In genomic region chr10:21832751-21833150, GRCh38 we compare ENCODE assay signal across 17 cellular contexts.
DNase-seq lines count a peak whose midpoint lies in the region; ATAC-seq and TF ChIP-seq lines count a peak whose summit lies in the region.
"Had no signal": no experiment of that assay in that cellular context is flagged by ENCODE, and none has a peak within 500 bp of the region (broad histone marks: within the 10 kb centered on the region; RNA-seq: fewer than 3 reads in every experiment).

No MANE protein-coding gene starts in this region.

- no peaks in the 10 kb centered on the region for H3K27me3 ChIP-seq in IMR-90 (ENCODE audit: control insufficient read depth, insufficient read depth, low read length)
- H3K27me3 ChIP-seq in brain microvascular endothelial cell (replicated peaks): no peaks in the 10 kb centered on the region
- H3K27me3 ChIP-seq in tibial artery: no peaks in the 10 kb centered on the region
- H3K27me3 ChIP-seq: BE2C had no signal

- H2AFZ ChIP-seq in IMR-90 (replicated peaks; ENCODE audit: low read length, poor library complexity): no peak overlapping the region

- H3K4me1 ChIP-seq in IMR-90 (ENCODE audit: control insufficient read depth, insufficient read depth, low read length) (no peaks in the 10 kb centered on the region), tibial artery (no peaks in the 10 kb centered on the region)
- H3K4me1 ChIP-seq: BE2C had no signal

- H3K14ac ChIP-seq in IMR-90 (replicated peaks; ENCODE audit: low read depth, low read length): no peak overlapping the region

- H3K23ac ChIP-seq in IMR-90 (ENCODE audit: low read depth, low read length): no peak overlapping the region

- H3K79me1 ChIP-seq in IMR-90 (ENCODE audit: low read depth in 1 of 2, low read length in 2 of 2): no peaks in the 10 kb centered on the region

- H3K56ac ChIP-seq in IMR-90 (ENCODE audit: extremely low read depth, insufficient read depth, low read length): no peak overlapping the region

- dilution Hi-C loops in IMR-90 (cut with HindIII; ENCODE audit: low sequenced_read_pairs, unreplicated experiment): no loop called here

- peak; percentile 44 for ATAC-seq in IMR-90 (ENCODE audit: low read depth)
- no peak for ATAC-seq in GM18505 (IDR thresholded peaks at IDR 0.05; ENCODE audit: unreplicated experiment)
- ATAC-seq in HG03432 (IDR thresholded peaks at IDR 0.05; ENCODE audit: unreplicated experiment): no peak
- ATAC-seq: PC-3 had no signal

- no peak overlapping the region for H2BK20ac ChIP-seq in IMR-90 (ENCODE audit: low read depth, low read length)

- DNase-seq in AG08396 (ENCODE audit: low spot score) (peak; percentile 7), IMR-90 (no peak), brain microvascular endothelial cell (no peak), foreskin fibroblast (peak; percentile 1 to 3), tibial artery (no peak), anterior cingulate cortex (lab: John Stamatoyannopoulos, UW) (no peak)
- DNase-seq: BE2C; CD4-positive, CD25-positive, alpha-beta regulatory T cell; COR-L47; NCI-H1417 treated with DMSO at 0.1 percent for 48 hours; NCI-H1930; NCI-H345; NCI-H524 treated with DMSO at 0.1 percent for 48 hours; PC-3 had no signal

- intact Hi-C loops in IMR-90 (cut with micrococcal nuclease) (no loop called here), tibial artery (cut with DNase I; ENCODE audit: low total_unique reads) (no loop called here)

- TF ChIP-seq CTCF in IMR-90 (conservative IDR thresholded peaks at IDR 0.05; ENCODE audit: low read depth, low read length) (no peak), brain microvascular endothelial cell (IDR thresholded peaks at IDR 0.05; ENCODE audit: low read depth, low read length, missing control alignments) (no peak), foreskin fibroblast (IDR thresholded peaks at IDR 0.05; ENCODE audit: low read depth, low read length) (no peak), tibial artery (IDR thresholded peaks at IDR 0.05) (no peak)

- H4K91ac ChIP-seq in IMR-90 (ENCODE audit: insufficient read depth, low read depth, low read length): no peak overlapping the region

- no peaks in the 10 kb centered on the region for H3K36me3 ChIP-seq in IMR-90 (ENCODE audit: control insufficient read depth, insufficient read depth, low read length)
- H3K36me3 ChIP-seq in brain microvascular endothelial cell (replicated peaks): no peaks in the 10 kb centered on the region
- peaks cover 0 to 34% (median 33%) of the 10 kb centered on the region in 3 donors for H3K36me3 ChIP-seq in tibial artery
- H3K36me3 ChIP-seq: BE2C had no signal

- H2AK9ac ChIP-seq in IMR-90 (replicated peaks; ENCODE audit: low read depth, low read length, poor library complexity): no peak overlapping the region

- H4K8ac ChIP-seq in IMR-90 (ENCODE audit: low read depth in 2 of 2, low read length in 2 of 2): no peak overlapping the region

- H2BK15ac ChIP-seq in IMR-90 (ENCODE audit: low read depth, low read length): no peak overlapping the region

- TF ChIP-seq RAD21 in IMR-90 (IDR thresholded peaks at IDR 0.05; ENCODE audit: low read length): no peak

- peaks cover 17% of the 10 kb centered on the region for H3K9me3 ChIP-seq in IMR-90 (ENCODE audit: control insufficient read depth, insufficient read depth, low read length)
- H3K9me3 ChIP-seq in tibial artery: peaks cover 5 to 54% (median 22%) of the 10 kb centered on the region in 3 donors
- H3K9me3 ChIP-seq: BE2C had no signal

- H2BK5ac ChIP-seq in IMR-90 (ENCODE audit: low read depth, low read length, poor library complexity, severe bottlenecking): no peak overlapping the region

- H2AK5ac ChIP-seq in IMR-90 (ENCODE audit: low read depth, low read length): no peak overlapping the region

- H4K20me1 ChIP-seq in IMR-90 (ENCODE audit: insufficient read depth, low read length): no peaks in the 10 kb centered on the region

- H3K9me1 ChIP-seq in IMR-90 (ENCODE audit: insufficient read depth, low read length): no peaks in the 10 kb centered on the region

- H3K27ac ChIP-seq in IMR-90 (ENCODE audit: insufficient read depth, low read length) (no peak overlapping the region), brain microvascular endothelial cell (peak overlapping the region; percentile 80), tibial artery (no peak overlapping the region)
- H3K27ac ChIP-seq: KMS-11 had no signal

- no CpG with 5 or more reads among the region's 1 CpG for WGBS in IMR-90 (ENCODE audit: extremely low coverage in 2 of 2, insufficient read length in 1 of 2), 2 experiments

- no peak overlapping the region for H4K5ac ChIP-seq in IMR-90 (ENCODE audit: low read depth, low read length)

- POLR2A ChIA-PET in IMR-90 (lab: Charles Lee; ENCODE audit: unreplicated experiment): no interaction called here

- no peak overlapping the region; the same call in 1 of the 2 replicates for H3K18ac ChIP-seq in IMR-90 (ENCODE audit: low read depth, low read length)

- H3K4me2 ChIP-seq in IMR-90 (ENCODE audit: low read depth, low read length): no peak overlapping the region
- H3K4me2 ChIP-seq: KMS-11 had no signal

- CTCF ChIA-PET in IMR-90 (lab: Yijun Ruan, JAX): no interaction called here

- no peak for TF ChIP-seq POLR2A in IMR-90 (IDR thresholded peaks at IDR 0.05; ENCODE audit: low read depth, low read length)
- no peak for TF ChIP-seq POLR2A in GM18505 (IDR thresholded peaks at IDR 0.05; ENCODE audit: borderline replicate concordance, extremely low read depth, insufficient read depth, insufficient read length)

- BruUV-seq in IMR-90 (replicated peaks; lab: Mats Ljungman, UMichigan): no TSS peak

- H3K9ac ChIP-seq in IMR-90 (ENCODE audit: low read depth, low read length): no peak overlapping the region
- H3K9ac ChIP-seq: KMS-11 had no signal

- in situ Hi-C loops in IMR-90 (cut with MboI; ENCODE audit: low sequenced_read_pairs): no loop called here
- in situ Hi-C loops in brain microvascular endothelial cell (cut with HindIII; ENCODE audit: low pct_ligation_motif_present, low sequenced_read_pairs): no loop called here

- H2BK120ac ChIP-seq in IMR-90 (ENCODE audit: low read depth, low read length): no peak overlapping the region

- H3K4me3 ChIP-seq in IMR-90 (ENCODE audit: insufficient read depth, low read depth, low read length): no peak overlapping the region
- H3K4me3 ChIP-seq in brain microvascular endothelial cell (ENCODE audit: low read depth, low read length): no peak overlapping the region
- no peak overlapping the region for H3K4me3 ChIP-seq in foreskin fibroblast (ENCODE audit: low read depth in 1 of 2, low read length in 2 of 2)
- no peak overlapping the region for H3K4me3 ChIP-seq in tibial artery

- H3K4ac ChIP-seq in IMR-90 (ENCODE audit: low read depth, low read length): no peak overlapping the region

TF ChIP-seq in IMR-90, 13 proteins besides CTCF, POLR2A, EP300 and RAD21:
- TF ChIP-seq, protein P1, sequence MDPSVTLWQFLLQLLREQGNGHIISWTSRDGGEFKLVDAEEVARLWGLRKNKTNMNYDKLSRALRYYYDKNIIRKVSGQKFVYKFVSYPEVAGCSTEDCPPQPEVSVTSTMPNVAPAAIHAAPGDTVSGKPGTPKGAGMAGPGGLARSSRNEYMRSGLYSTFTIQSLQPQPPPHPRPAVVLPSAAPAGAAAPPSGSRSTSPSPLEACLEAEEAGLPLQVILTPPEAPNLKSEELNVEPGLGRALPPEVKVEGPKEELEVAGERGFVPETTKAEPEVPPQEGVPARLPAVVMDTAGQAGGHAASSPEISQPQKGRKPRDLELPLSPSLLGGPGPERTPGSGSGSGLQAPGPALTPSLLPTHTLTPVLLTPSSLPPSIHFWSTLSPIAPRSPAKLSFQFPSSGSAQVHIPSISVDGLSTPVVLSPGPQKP (IDR thresholded peaks at IDR 0.05; ENCODE audit: borderline replicate concordance, low read depth, low read length): no peak
- TF ChIP-seq, protein P2, sequence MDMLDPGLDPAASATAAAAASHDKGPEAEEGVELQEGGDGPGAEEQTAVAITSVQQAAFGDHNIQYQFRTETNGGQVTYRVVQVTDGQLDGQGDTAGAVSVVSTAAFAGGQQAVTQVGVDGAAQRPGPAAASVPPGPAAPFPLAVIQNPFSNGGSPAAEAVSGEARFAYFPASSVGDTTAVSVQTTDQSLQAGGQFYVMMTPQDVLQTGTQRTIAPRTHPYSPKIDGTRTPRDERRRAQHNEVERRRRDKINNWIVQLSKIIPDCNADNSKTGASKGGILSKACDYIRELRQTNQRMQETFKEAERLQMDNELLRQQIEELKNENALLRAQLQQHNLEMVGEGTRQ (IDR thresholded peaks at IDR 0.05; ENCODE audit: low read depth, low read length): no peak
- TF ChIP-seq FOS (IDR thresholded peaks at IDR 0.05; ENCODE audit: low read depth, low read length) (no peak), MXI1 (IDR thresholded peaks at IDR 0.05; ENCODE audit: borderline replicate concordance, low read depth, low read length) (no peak), SMC3 (IDR thresholded peaks at IDR 0.05; ENCODE audit: low read depth, low read length) (no peak), NFE2L2 (IDR thresholded peaks at IDR 0.05; ENCODE audit: low read depth, low read length) (no peak), BHLHE40 (IDR thresholded peaks at IDR 0.05; ENCODE audit: low read depth, low read length) (no peak)
TF ChIP-seq in IMR-90: peak in this region for 0.

Comparison
In these comparisons a context has a peak if more than half of its experiments do, and no peak if none do; other contexts are left out.
1. DNase-seq: peak in AG08396 (single experiment) and foreskin fibroblast (2 of 2); none in IMR-90 (single experiment), brain microvascular endothelial cell (single experiment), tibial artery (0 of 2) and anterior cingulate cortex (0 of 58).